ENCODE assay signal across 1 cellular context in the genomic region with DNA sequence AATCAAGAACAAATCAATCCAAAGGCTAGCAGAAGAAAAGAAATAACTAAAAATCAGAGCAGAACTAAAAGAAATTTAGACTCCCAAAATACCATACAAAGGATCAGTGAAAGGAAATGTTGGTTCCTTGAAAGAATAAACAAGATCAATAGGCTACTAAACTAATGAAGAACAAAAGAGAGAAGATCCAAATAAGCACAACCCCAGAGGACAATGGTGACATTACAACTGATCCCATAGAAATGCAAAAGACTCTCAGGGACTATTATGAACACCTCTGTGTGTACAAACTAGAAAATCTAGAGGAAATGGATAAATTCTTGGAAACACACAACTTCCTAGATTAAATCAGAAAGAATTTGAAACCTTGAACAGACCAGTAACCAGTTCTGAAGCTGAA.
TF ChIP-seq lines count a peak whose summit lies in the region.

No MANE protein-coding gene starts in this region.

TF ChIP-seq in GM23338, 12 proteins besides CTCF, POLR2A, EP300 and RAD21 (continued from another document):
- TF ChIP-seq, protein P1, sequence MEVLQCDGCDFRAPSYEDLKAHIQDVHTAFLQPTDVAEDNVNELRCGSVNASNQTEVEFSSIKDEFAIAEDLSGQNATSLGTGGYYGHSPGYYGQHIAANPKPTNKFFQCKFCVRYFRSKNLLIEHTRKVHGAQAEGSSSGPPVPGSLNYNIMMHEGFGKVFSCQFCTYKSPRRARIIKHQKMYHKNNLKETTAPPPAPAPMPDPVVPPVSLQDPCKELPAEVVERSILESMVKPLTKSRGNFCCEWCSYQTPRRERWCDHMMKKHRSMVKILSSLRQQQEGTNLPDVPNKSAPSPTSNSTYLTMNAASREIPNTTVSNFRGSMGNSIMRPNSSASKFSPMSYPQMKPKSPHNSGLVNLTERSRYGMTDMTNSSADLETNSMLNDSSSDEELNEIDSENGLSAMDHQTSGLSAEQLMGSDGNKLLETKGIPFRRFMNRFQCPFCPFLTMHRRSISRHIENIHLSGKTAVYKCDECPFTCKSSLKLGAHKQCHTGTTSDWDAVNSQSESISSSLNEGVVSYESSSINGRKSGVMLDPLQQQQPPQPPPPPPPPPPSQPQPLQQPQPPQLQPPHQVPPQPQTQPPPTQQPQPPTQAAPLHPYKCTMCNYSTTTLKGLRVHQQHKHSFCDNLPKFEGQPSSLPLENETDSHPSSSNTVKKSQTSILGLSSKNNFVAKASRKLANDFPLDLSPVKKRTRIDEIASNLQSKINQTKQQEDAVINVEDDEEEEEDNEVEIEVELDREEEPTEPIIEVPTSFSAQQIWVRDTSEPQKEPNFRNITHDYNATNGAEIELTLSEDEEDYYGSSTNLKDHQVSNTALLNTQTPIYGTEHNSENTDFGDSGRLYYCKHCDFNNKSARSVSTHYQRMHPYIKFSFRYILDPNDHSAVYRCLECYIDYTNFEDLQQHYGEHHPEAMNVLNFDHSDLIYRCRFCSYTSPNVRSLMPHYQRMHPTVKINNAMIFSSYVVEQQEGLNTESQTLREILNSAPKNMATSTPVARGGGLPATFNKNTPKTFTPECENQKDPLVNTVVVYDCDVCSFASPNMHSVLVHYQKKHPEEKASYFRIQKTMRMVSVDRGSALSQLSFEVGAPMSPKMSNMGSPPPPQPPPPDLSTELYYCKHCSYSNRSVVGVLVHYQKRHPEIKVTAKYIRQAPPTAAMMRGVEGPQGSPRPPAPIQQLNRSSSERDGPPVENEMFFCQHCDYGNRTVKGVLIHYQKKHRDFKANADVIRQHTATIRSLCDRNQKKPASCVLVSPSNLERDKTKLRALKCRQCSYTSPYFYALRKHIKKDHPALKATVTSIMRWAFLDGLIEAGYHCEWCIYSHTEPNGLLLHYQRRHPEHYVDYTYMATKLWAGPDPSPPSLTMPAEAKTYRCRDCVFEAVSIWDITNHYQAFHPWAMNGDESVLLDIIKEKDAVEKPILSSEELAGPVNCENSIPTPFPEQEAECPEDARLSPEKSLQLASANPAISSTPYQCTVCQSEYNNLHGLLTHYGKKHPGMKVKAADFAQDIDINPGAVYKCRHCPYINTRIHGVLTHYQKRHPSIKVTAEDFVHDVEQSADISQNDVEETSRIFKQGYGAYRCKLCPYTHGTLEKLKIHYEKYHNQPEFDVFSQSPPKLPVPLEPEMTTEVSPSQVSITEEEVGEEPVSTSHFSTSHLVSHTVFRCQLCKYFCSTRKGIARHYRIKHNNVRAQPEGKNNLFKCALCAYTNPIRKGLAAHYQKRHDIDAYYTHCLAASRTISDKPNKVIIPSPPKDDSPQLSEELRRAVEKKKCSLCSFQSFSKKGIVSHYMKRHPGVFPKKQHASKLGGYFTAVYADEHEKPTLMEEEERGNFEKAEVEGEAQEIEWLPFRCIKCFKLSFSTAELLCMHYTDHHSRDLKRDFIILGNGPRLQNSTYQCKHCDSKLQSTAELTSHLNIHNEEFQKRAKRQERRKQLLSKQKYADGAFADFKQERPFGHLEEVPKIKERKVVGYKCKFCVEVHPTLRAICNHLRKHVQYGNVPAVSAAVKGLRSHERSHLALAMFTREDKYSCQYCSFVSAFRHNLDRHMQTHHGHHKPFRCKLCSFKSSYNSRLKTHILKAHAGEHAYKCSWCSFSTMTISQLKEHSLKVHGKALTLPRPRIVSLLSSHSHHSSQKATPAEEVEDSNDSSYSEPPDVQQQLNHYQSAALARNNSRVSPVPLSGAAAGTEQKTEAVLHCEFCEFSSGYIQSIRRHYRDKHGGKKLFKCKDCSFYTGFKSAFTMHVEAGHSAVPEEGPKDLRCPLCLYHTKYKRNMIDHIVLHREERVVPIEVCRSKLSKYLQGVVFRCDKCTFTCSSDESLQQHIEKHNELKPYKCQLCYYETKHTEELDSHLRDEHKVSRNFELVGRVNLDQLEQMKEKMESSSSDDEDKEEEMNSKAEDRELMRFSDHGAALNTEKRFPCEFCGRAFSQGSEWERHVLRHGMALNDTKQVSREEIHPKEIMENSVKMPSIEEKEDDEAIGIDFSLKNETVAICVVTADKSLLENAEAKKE (CRISPR knock-in tag; IDR thresholded peaks at IDR 0.05) = no peak
- no peak for TF ChIP-seq NANOG (IDR thresholded peaks at IDR 0.05; ENCODE audit: borderline replicate concordance)
- no peak for TF ChIP-seq ZNF331 (CRISPR knock-in tag; IDR thresholded peaks at IDR 0.05; ENCODE audit: low read depth)
- TF ChIP-seq EZH2 (IDR thresholded peaks at IDR 0.05; ENCODE audit: low read depth, unreplicated experiment) = no peak
- no peak for TF ChIP-seq CREB1 (CRISPR knock-in tag; IDR thresholded peaks at IDR 0.05; ENCODE audit: low read depth)
- no peak for TF ChIP-seq STAT1 (IDR thresholded peaks at IDR 0.05; ENCODE audit: unreplicated experiment)
- TF ChIP-seq, protein P2, sequence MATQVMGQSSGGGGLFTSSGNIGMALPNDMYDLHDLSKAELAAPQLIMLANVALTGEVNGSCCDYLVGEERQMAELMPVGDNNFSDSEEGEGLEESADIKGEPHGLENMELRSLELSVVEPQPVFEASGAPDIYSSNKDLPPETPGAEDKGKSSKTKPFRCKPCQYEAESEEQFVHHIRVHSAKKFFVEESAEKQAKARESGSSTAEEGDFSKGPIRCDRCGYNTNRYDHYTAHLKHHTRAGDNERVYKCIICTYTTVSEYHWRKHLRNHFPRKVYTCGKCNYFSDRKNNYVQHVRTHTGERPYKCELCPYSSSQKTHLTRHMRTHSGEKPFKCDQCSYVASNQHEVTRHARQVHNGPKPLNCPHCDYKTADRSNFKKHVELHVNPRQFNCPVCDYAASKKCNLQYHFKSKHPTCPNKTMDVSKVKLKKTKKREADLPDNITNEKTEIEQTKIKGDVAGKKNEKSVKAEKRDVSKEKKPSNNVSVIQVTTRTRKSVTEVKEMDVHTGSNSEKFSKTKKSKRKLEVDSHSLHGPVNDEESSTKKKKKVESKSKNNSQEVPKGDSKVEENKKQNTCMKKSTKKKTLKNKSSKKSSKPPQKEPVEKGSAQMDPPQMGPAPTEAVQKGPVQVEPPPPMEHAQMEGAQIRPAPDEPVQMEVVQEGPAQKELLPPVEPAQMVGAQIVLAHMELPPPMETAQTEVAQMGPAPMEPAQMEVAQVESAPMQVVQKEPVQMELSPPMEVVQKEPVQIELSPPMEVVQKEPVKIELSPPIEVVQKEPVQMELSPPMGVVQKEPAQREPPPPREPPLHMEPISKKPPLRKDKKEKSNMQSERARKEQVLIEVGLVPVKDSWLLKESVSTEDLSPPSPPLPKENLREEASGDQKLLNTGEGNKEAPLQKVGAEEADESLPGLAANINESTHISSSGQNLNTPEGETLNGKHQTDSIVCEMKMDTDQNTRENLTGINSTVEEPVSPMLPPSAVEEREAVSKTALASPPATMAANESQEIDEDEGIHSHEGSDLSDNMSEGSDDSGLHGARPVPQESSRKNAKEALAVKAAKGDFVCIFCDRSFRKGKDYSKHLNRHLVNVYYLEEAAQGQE (IDR thresholded peaks at IDR 0.05; ENCODE audit: unreplicated experiment) = no peak
- TF ChIP-seq EZH2phosphoT487 (IDR thresholded peaks at IDR 0.05; ENCODE audit: unreplicated experiment) = no peak
- TF ChIP-seq POLR2AphosphoS5 (IDR thresholded peaks at IDR 0.05; ENCODE audit: low read depth) = no peak
